Comparison of ENCODE assay signal across 8 cellular contexts in genomic region chr4:9152182-9153007, GRCh38. TPM values are rescaled to one million over a fixed set of nuclear protein-coding genes. Genes with fewer than 3 reads are reported as not detected.
DNase-seq lines count a peak whose midpoint lies in the region; ATAC-seq and TF ChIP-seq lines count a peak whose summit lies in the region.
"Not testable (repeated sequence)": the region's sequence is repeated elsewhere in the genome, so short reads cannot be mapped to it uniquely, and the experiment has no call there.

No MANE protein-coding gene starts in this region.

- H3K9me3 ChIP-seq in body of pancreas; cardiac muscle cell (ENCODE audit: low read depth); neural progenitor cell (ENCODE audit: low read depth): not testable (repeated sequence)

- H3K4me3 ChIP-seq in body of pancreas: peak overlapping the region; percentile 55 to 77
- H3K4me3 ChIP-seq in cardiac muscle cell: peak overlapping the region; percentile 30
- H3K4me3 ChIP-seq in neural progenitor cell: peak overlapping the region; percentile 62

- H3K27ac Mint-ChIP-seq in HFFc6: peak overlapping the region; percentile 99
- peak overlapping the region; percentile 96 for H3K27ac Mint-ChIP-seq in neural progenitor cell

- H3F3A ChIP-seq in neural progenitor cell (ENCODE audit: low read depth): not testable (repeated sequence)

- not testable (repeated sequence) for H3K27me3 ChIP-seq in body of pancreas, cardiac muscle cell, neural progenitor cell

- H3K36me3 ChIP-seq in body of pancreas (replicated peaks in 1 of 2; ENCODE audit: insufficient read depth in 1 of 2, low read depth in 2 of 2); cardiac muscle cell; neural progenitor cell: not testable (repeated sequence)

- H3K4me1 Mint-ChIP-seq in HFFc6 (ENCODE audit: low read depth): peaks cover 60% of the 10 kb centered on the region
- H3K4me1 Mint-ChIP-seq in neural progenitor cell: peaks cover 17% of the 10 kb centered on the region

- not testable (repeated sequence) for H3K9me3 Mint-ChIP-seq in HFFc6
- peaks cover 13% of the 10 kb centered on the region for H3K9me3 Mint-ChIP-seq in neural progenitor cell

- not testable (repeated sequence) for H4K20me1 ChIP-seq in neural progenitor cell (ENCODE audit: low read depth)

- not testable (repeated sequence) for H3K36me3 Mint-ChIP-seq in HFFc6 (ENCODE audit: low read depth); neural progenitor cell

- peak overlapping the region; percentile 63 for H2AFZ ChIP-seq in neural progenitor cell (replicated peaks)

- 1 to 2% methylated on average over 30 to 56 of the region's 63 CpGs for WGBS in body of pancreas, 2 donors

- not testable (repeated sequence) for H3K4me1 ChIP-seq in body of pancreas; cardiac muscle cell (ENCODE audit: low read depth); neural progenitor cell

- ATAC-seq in body of pancreas: peak; percentile 85

- TF ChIP-seq CTCF in HFFc6 (IDR thresholded peaks at IDR 0.05); body of pancreas (IDR thresholded peaks at IDR 0.05); cardiac muscle cell (IDR thresholded peaks at IDR 0.05; ENCODE audit: low read depth, low read length); neural progenitor cell (IDR thresholded peaks at IDR 0.05): not testable (repeated sequence)

- H3K79me2 ChIP-seq in neural progenitor cell (ENCODE audit: low read depth): not testable (repeated sequence)

- DNase-seq in Caki2 (ENCODE audit: low read depth) (peak; percentile 96), HFFc6 (peak; percentile 98), NCI-H2196 (lab: John Stamatoyannopoulos, UW; ENCODE audit: unreplicated experiment) (peak; percentile 94), body of pancreas (peak; percentile 99 to 100 (median 99)), cardiac muscle cell (ENCODE audit: low read depth in 1 of 2, low spot score in 1 of 2) (peak; percentile 86 to 97), neural progenitor cell (ENCODE audit: low spot score) (peak; percentile 92)
- DNase-seq in activated CD4-positive, CD25-positive, alpha-beta regulatory T cell treated with anti-CD3 and anti-CD28 coated beads, Interleukin-2, amount 50 U/mL, for 16 hours (ENCODE audit: low read depth, low spot score): peak; percentile 88
- DNase-seq in stimulated activated CD8-positive, alpha-beta memory T cell treated with anti-CD3 and anti-CD28 coated beads, Interleukin-4, amount 100 ng/mL, for 48 hours: peak; percentile 97

- peak overlapping the region; percentile 94 for H3K4me3 Mint-ChIP-seq in HFFc6
- H3K4me3 Mint-ChIP-seq in neural progenitor cell: peak overlapping the region; percentile 90

- H3K27me3 Mint-ChIP-seq in HFFc6 (ENCODE audit: insufficient read depth); neural progenitor cell (ENCODE audit: insufficient read depth, low read depth): not testable (repeated sequence)

- intact Hi-C loops in body of pancreas (cut with DNase I): not testable (repeated sequence)

- peak overlapping the region; percentile 80 for H3K4me2 ChIP-seq in neural progenitor cell

- peak; percentile 29 to 65 (median 59) for TF ChIP-seq POLR2A in body of pancreas (IDR thresholded peaks at IDR 0.05)

- in situ Hi-C loops in Caki2 (cut with HindIII; ENCODE audit: low pct_unique_long_range_greater_than_20kb, low sequenced_read_pairs): not testable (repeated sequence)

- H3K9ac ChIP-seq in neural progenitor cell: not testable (repeated sequence)

- H3K27ac ChIP-seq in body of pancreas (peak overlapping the region; percentile 68 to 91 (median 88)), cardiac muscle cell (peak overlapping the region; percentile 70), neural progenitor cell (peak overlapping the region; percentile 78)

RNA-seq across cellular contexts. Expression of gene FAM90A26, which starts 17.8 kb away (rescaled TPM):
- not detected in 2 replicates for total RNA-seq in Caki2 (2014; rRNA removed; shearing (Covaris generic); ENCODE audit: low replicate concordance)
- not detected for total RNA-seq in HFFc6 (2021; fragmentation: NEBNext Ultra II Directional; extraction: Animal tissue kit (Norgen Biotek cat#: 25700))
- total RNA-seq in body of pancreas (not detected), cardiac muscle cell (not detected in 2 replicates), neural progenitor cell (ENCODE audit: low replicate concordance) (not detected in 2 replicates)
- polyA plus RNA-seq in cardiac muscle cell: not detected in 2 replicates

RNA-seq across cellular contexts. Expression of gene USP17L10, which starts 58.1 kb away (rescaled TPM):
- not detected in 2 replicates for total RNA-seq in Caki2 (2014; rRNA removed; shearing (Covaris generic); ENCODE audit: low replicate concordance)
- total RNA-seq in HFFc6 (2021; fragmentation: NEBNext Ultra II Directional; extraction: Animal tissue kit (Norgen Biotek cat#: 25700)): not detected
- total RNA-seq in body of pancreas (not detected), cardiac muscle cell (not detected in 2 replicates), neural progenitor cell (ENCODE audit: low replicate concordance) (not detected in 2 replicates)
- polyA plus RNA-seq in cardiac muscle cell: not detected in 2 replicates

Comparison
In these comparisons a context has a peak if more than half of its experiments do, and no peak if none do; other contexts are left out.
1. Peak in every context shown above with its lines: DNase-seq, ATAC-seq, H3K4me3 ChIP-seq and H3K27ac ChIP-seq.